In genomic region chr1:206336971-206337370, GRCh38 we compare ENCODE assay signal across 8 cellular contexts.
A peak's percentile ranks its signal among the peaks of the same experiment; 100 is the strongest.
DNase-seq lines count a peak whose midpoint lies in the region; FAIRE-seq and TF ChIP-seq lines count a peak whose summit lies in the region.
"Not testable (repeated sequence)": the region's sequence is repeated elsewhere in the genome, so short reads cannot be mapped to it uniquely, and the experiment has no call there.

No MANE protein-coding gene starts in this region.

- H3K79me1 ChIP-seq in trophoblast cell (ENCODE audit: low read length): not testable (repeated sequence)

- not testable (repeated sequence) for H3K4me3 ChIP-seq in GM23248; NT2/D1 (ENCODE audit: insufficient read length, low read depth); choroid plexus epithelial cell (ENCODE audit: low read depth, low read length); fibroblast of pulmonary artery (replicated peaks; ENCODE audit: low read depth, low read length); trophoblast cell (ENCODE audit: low read depth, low read length)

- intact Hi-C loops in activated CD4-positive, alpha-beta T cell treated with anti-CD3 and anti-CD28 coated beads, Interleukin-2, amount 10 ng/mL, durations not matched to agents 24 days and 14 days (cut with micrococcal nuclease): not testable (repeated sequence)

- not testable (repeated sequence) for H3K9me3 Mint-ChIP-seq in activated CD4-positive, alpha-beta T cell treated with anti-CD3 and anti-CD28 coated beads, Interleukin-2, amount 10 ng/mL, durations not matched to agents 24 days and 14 days

- not testable (repeated sequence) for H2AFZ ChIP-seq in GM23248; trophoblast cell (ENCODE audit: insufficient read depth, low read length, poor library complexity)

- not testable (repeated sequence) for H3K27ac ChIP-seq in GM23248; trophoblast cell (ENCODE audit: low read depth, low read length)

- 94 to 100% methylated on average over 2 of the region's 4 CpGs for WGBS in GM23248 (ENCODE audit: low coverage in 1 of 2, low lambda C conversion rate in 2 of 2, missing lambda C conversion rate in 2 of 2), 2 experiments
- no CpG with 5 or more reads among the region's 4 CpGs for WGBS in trophoblast cell (ENCODE audit: extremely low coverage, insufficient coverage, insufficient read length)

- H3K9ac ChIP-seq in GM23248; NT2/D1 (ENCODE audit: insufficient read length, low read depth); trophoblast cell (ENCODE audit: low read length): not testable (repeated sequence)

- not testable (repeated sequence) for H3K9me3 ChIP-seq in GM23248 (ENCODE audit: low read depth); NT2/D1 (ENCODE audit: insufficient read depth, low read length); trophoblast cell (ENCODE audit: insufficient read depth, low read depth, low read length)

- H3K4me1 ChIP-seq in GM23248 (ENCODE audit: insufficient read depth); NT2/D1 (ENCODE audit: insufficient read depth, insufficient read length); trophoblast cell (ENCODE audit: control insufficient read depth in 1 of 2, insufficient read depth in 2 of 2, low read length in 2 of 2): not testable (repeated sequence)

- not testable (repeated sequence) for H2BK5ac ChIP-seq in trophoblast cell (ENCODE audit: low read depth, low read length, poor library complexity)

- not testable (repeated sequence) for DNase-seq in D721Med (ENCODE audit: insufficient read length, low spot score)
- DNase-seq in GM23248 (peak; percentile 33), NT2/D1 (ENCODE audit: low read depth, low spot score) (peak; percentile 16), choroid plexus epithelial cell (ENCODE audit: low read depth) (peak; percentile 1), fibroblast of pulmonary artery (ENCODE audit: low read depth) (peak; percentile 0), trophoblast cell (peak; percentile 0 to 68)
- peak; percentile 2 for DNase-seq in activated CD4-positive, alpha-beta T cell treated with anti-CD3 and anti-CD28 coated beads, Interleukin-2, amount 10 ng/mL, durations not matched to agents 24 days and 14 days

- FAIRE-seq in D721Med (lab: Jason Lieb, UNC) (peak; percentile 48), islet of Langerhans (lab: Jason Lieb, UNC) (peak; percentile 62)

- not testable (repeated sequence) for H3K14ac ChIP-seq in trophoblast cell (ENCODE audit: low read length)

- not testable (repeated sequence) for H3K18ac ChIP-seq in trophoblast cell (ENCODE audit: low read length)

- not testable (repeated sequence) for H3K4me1 Mint-ChIP-seq in activated CD4-positive, alpha-beta T cell treated with anti-CD3 and anti-CD28 coated beads, Interleukin-2, amount 10 ng/mL, durations not matched to agents 24 days and 14 days

- not testable (repeated sequence) for TF ChIP-seq CTCF in D721Med (IDR thresholded peaks at IDR 0.05; ENCODE audit: insufficient read depth, missing control alignments); choroid plexus epithelial cell (conservative IDR thresholded peaks at IDR 0.05; ENCODE audit: low read depth, low read length); fibroblast of pulmonary artery (IDR thresholded peaks at IDR 0.05; ENCODE audit: low read length, missing control alignments)

- not testable (repeated sequence) for H3K27ac Mint-ChIP-seq in activated CD4-positive, alpha-beta T cell treated with anti-CD3 and anti-CD28 coated beads, Interleukin-2, amount 10 ng/mL, durations not matched to agents 24 days and 14 days

- H3K27me3 ChIP-seq in GM23248 (replicated peaks; ENCODE audit: insufficient read depth); NT2/D1 (ENCODE audit: insufficient read depth, insufficient read length); trophoblast cell (ENCODE audit: insufficient read depth, low read length): not testable (repeated sequence)

- H4K12ac ChIP-seq in trophoblast cell (ENCODE audit: low read depth, low read length): not testable (repeated sequence)

- not testable (repeated sequence) for H3K23ac ChIP-seq in trophoblast cell (ENCODE audit: low read length)

- H2BK12ac ChIP-seq in trophoblast cell (ENCODE audit: low read length): not testable (repeated sequence)

- not testable (repeated sequence) for H3K36me3 ChIP-seq in GM23248 (ENCODE audit: low read depth); NT2/D1 (ENCODE audit: insufficient read depth, insufficient read length, low read length); trophoblast cell (ENCODE audit: control insufficient read depth in 1 of 2, insufficient read depth in 2 of 2, low read length in 2 of 2)

- not testable (repeated sequence) for H2BK120ac ChIP-seq in trophoblast cell (ENCODE audit: insufficient read depth, low read length, poor library complexity)

- H3K27me3 Mint-ChIP-seq in activated CD4-positive, alpha-beta T cell treated with anti-CD3 and anti-CD28 coated beads, Interleukin-2, amount 10 ng/mL, durations not matched to agents 24 days and 14 days: not testable (repeated sequence)

- in situ Hi-C loops in GM23248 (cut with MboI): not testable (repeated sequence)

- not testable (repeated sequence) for H3K4me2 ChIP-seq in GM23248 (ENCODE audit: unreplicated experiment); trophoblast cell (ENCODE audit: low read length)

- not testable (repeated sequence) for H3K9me2 ChIP-seq in GM23248 (ENCODE audit: insufficient read depth)

- not testable (repeated sequence) for H3F3A ChIP-seq in GM23248 (ENCODE audit: insufficient read depth)

- peaks cover 16% of the 10 kb centered on the region for H3K79me2 ChIP-seq in GM23248 (ENCODE audit: insufficient read depth)
- H3K79me2 ChIP-seq in trophoblast cell (ENCODE audit: control insufficient read depth, insufficient read depth, low read length, poor library complexity): not testable (repeated sequence)

- not testable (repeated sequence) for H4K20me1 ChIP-seq in GM23248 (ENCODE audit: insufficient read depth)

- H4K8ac ChIP-seq in trophoblast cell (ENCODE audit: low read depth, low read length): not testable (repeated sequence)

- not testable (repeated sequence) for H2AK5ac ChIP-seq in trophoblast cell (ENCODE audit: low read length)

- H3K4me3 Mint-ChIP-seq in activated CD4-positive, alpha-beta T cell treated with anti-CD3 and anti-CD28 coated beads, Interleukin-2, amount 10 ng/mL, durations not matched to agents 24 days and 14 days: not testable (repeated sequence)

- not testable (repeated sequence) for H3K4ac ChIP-seq in trophoblast cell (ENCODE audit: low read depth, low read length)

- not testable (repeated sequence) for H3K36me3 Mint-ChIP-seq in activated CD4-positive, alpha-beta T cell treated with anti-CD3 and anti-CD28 coated beads, Interleukin-2, amount 10 ng/mL, durations not matched to agents 24 days and 14 days (ENCODE audit: low read depth)

- not testable (repeated sequence) for H4K91ac ChIP-seq in trophoblast cell (ENCODE audit: low read depth, low read length)
